ENCODE assay signal across 8 cellular contexts in genomic region chr18:7789853-7790552, GRCh38.
DNase-seq lines count a peak whose midpoint lies in the region; ATAC-seq, FAIRE-seq and TF ChIP-seq lines count a peak whose summit lies in the region.

No MANE protein-coding gene starts in this region.

- no peaks in the 10 kb centered on the region for H3K9me1 ChIP-seq in K562 (ENCODE audit: control insufficient read depth, insufficient read depth, low read length)

- peak in 1 of 2 experiments; percentile 19; a peak in 1 of 4 replicates for TF ChIP-seq RAD21 in K562 (CRISPR knock-in tag; conservative IDR thresholded peaks at IDR 0.05 in 1 of 2, IDR thresholded peaks at IDR 0.05 in 1 of 2)

- H3K36me3 ChIP-seq in Loucy (ENCODE audit: insufficient read depth, low read length), result no peaks in the 10 kb centered on the region
- no peaks in the 10 kb centered on the region for H3K36me3 ChIP-seq in K562 (ENCODE audit: control insufficient read depth, insufficient read depth, low read length)

- H4K20me1 ChIP-seq in Loucy (ENCODE audit: insufficient read depth, low read length, poor library complexity, severe bottlenecking) (no peaks in the 10 kb centered on the region), K562 (replicated peaks; ENCODE audit: control insufficient read depth, insufficient read depth, low read length) (no peaks in the 10 kb centered on the region)

- DNase-seq in D341Med (ENCODE audit: low spot score), result peak; percentile 69
- DNase-seq in K562 (ENCODE audit: extremely low read depth in 1 of 4, low spot score in 3 of 4), result peak in 1 of 4 experiments; percentile 23
- DNase-seq in kidney tubule cell (ENCODE audit: low spot score), result peak; percentile 66
- DNase-seq in GM13976 (ENCODE audit: low spot score), result no peak

- ATAC-seq in K562, result no peak
- no peak for ATAC-seq in HG02970 (IDR thresholded peaks at IDR 0.05; ENCODE audit: low FRiP score, unreplicated experiment)
- ATAC-seq in HG02973 (IDR thresholded peaks at IDR 0.05; ENCODE audit: unreplicated experiment), result no peak
- ATAC-seq in HG03432 (IDR thresholded peaks at IDR 0.05; ENCODE audit: unreplicated experiment), result no peak

- TF ChIP-seq EP300 in K562 (IDR thresholded peaks at IDR 0.05; ENCODE audit: low read length), result no peak

- no peaks in the 10 kb centered on the region for H3K4me1 ChIP-seq in Loucy (ENCODE audit: insufficient read depth, low read length, poor library complexity, severe bottlenecking)
- no peaks in the 10 kb centered on the region for H3K4me1 ChIP-seq in K562 (replicated peaks in 1 of 2; ENCODE audit: control insufficient read depth in 2 of 2, insufficient read depth in 2 of 2, low read length in 2 of 2)

- H3K9me3 ChIP-seq in Loucy (ENCODE audit: insufficient read depth, low read depth, low read length), result no peaks in the 10 kb centered on the region
- H3K9me3 ChIP-seq in K562 (replicated peaks; ENCODE audit: control insufficient read depth, insufficient read depth, low read depth, low read length), result no peaks in the 10 kb centered on the region

- H2AFZ ChIP-seq in Loucy (ENCODE audit: low read length) (no peak overlapping the region), K562 (ENCODE audit: low read depth, low read length) (no peak overlapping the region)

- WGBS in K562 (ENCODE audit: insufficient coverage, low coverage, missing lambda C conversion rate), result 0% methylated on average over 5 of the region's 5 CpGs

- BruUV-seq in K562 (replicated peaks; lab: Mats Ljungman, UMichigan), result no TSS peak

- CTCF ChIA-PET in K562 (lab: Yijun Ruan, JAX; ENCODE audit: low intra/inter-chr PET ratio), result no interaction called here

- H3K27me3 ChIP-seq in Loucy (ENCODE audit: insufficient read depth, low read length, poor library complexity, severe bottlenecking) (no peaks in the 10 kb centered on the region), K562 (ENCODE audit: control insufficient read depth in 2 of 2, insufficient read depth in 2 of 2, low read length in 2 of 2) (no peaks in the 10 kb centered on the region)

- TF ChIP-seq CTCF in Loucy (conservative IDR thresholded peaks at IDR 0.05; ENCODE audit: low read length) (peak; percentile 50), K562 (IDR thresholded peaks at IDR 0.05 in 2 of 3, conservative IDR thresholded peaks at IDR 0.05 in 1 of 3; ENCODE audit: insufficient read depth in 2 of 3, low read depth in 1 of 3, low read length in 3 of 3) (peak in 2 of 3 experiments; percentile 19 to 33; a peak in 3 of 6 replicates), GM13976 (IDR thresholded peaks at IDR 0.05; ENCODE audit: borderline replicate concordance, control extremely low read depth, extremely low read depth, insufficient read depth, missing control alignments) (no peak)

- no peak for FAIRE-seq in K562 (lab: Jason Lieb, UNC)

- H3F3A ChIP-seq in Loucy (ENCODE audit: low read depth), result no peaks in the 10 kb centered on the region

- H3K9ac ChIP-seq in Loucy (ENCODE audit: low read depth, low read length, poor library complexity, severe bottlenecking) (no peak overlapping the region), K562 (ENCODE audit: insufficient read depth in 1 of 2, low read depth in 2 of 2, low read length in 2 of 2) (no peak overlapping the region)

- no peak overlapping the region for H3K27ac ChIP-seq in K562 (ENCODE audit: extremely low read depth, low read depth, low read length)

- intact Hi-C loops in K562 (cut with micrococcal nuclease), result loop anchor here (10.0 kb wide), 1 partner anchor 55 kb away; no protein-coding TSS in a partner anchor

- in situ Hi-C loops in K562 (cut with MboI) (no loop called here), GM13976 (cut with MboI; ENCODE audit: low sequenced_read_pairs, unreplicated experiment) (no loop called here)

- H3K4me3 ChIP-seq in Loucy (ENCODE audit: low read length, poor library complexity, severe bottlenecking) (no peak overlapping the region), K562 (no peak overlapping the region)

- H3K4me2 ChIP-seq in Loucy (ENCODE audit: low read depth, low read length, poor library complexity, severe bottlenecking) (no peak overlapping the region), K562 (ENCODE audit: insufficient read depth, low read length) (no peak overlapping the region)

- H3K79me2 ChIP-seq in Loucy (ENCODE audit: insufficient read depth, low read length) (no peaks in the 10 kb centered on the region), K562 (ENCODE audit: control insufficient read depth, insufficient read depth, low read length) (no peaks in the 10 kb centered on the region)

- POLR2A ChIA-PET in K562 (lab: Yijun Ruan, JAX), result no interaction called here

- no peaks in the 10 kb centered on the region for H3K9me2 ChIP-seq in Loucy (replicated peaks; ENCODE audit: low read depth, low read length)

- TF ChIP-seq POLR2A in K562 (conservative IDR thresholded peaks at IDR 0.05), result no peak

TF ChIP-seq in K562, 482 proteins besides CTCF, POLR2A, EP300 and RAD21:
- TF ChIP-seq DDX20 (tag; IDR thresholded peaks at IDR 0.05; ENCODE audit: low read depth), result no peak
- TF ChIP-seq XRCC4 (IDR thresholded peaks at IDR 0.05; ENCODE audit: extremely low read depth, insufficient read depth, insufficient read length), result no peak
- no peak for TF ChIP-seq NFE2 (IDR thresholded peaks at IDR 0.05; ENCODE audit: low read depth)
- TF ChIP-seq ZNF76 (CRISPR knock-in tag; IDR thresholded peaks at IDR 0.05; ENCODE audit: borderline replicate concordance), result no peak
- no peak for TF ChIP-seq RBM15 (IDR thresholded peaks at IDR 0.05; ENCODE audit: insufficient read depth, low read length)
- TF ChIP-seq NFXL1 (CRISPR knock-in tag; IDR thresholded peaks at IDR 0.05), result no peak
- no peak for TF ChIP-seq TRIM24 (IDR thresholded peaks at IDR 0.05)
- no peak for TF ChIP-seq NCOR1 (IDR thresholded peaks at IDR 0.05)
- no peak for TF ChIP-seq GABPA (tag; conservative IDR thresholded peaks at IDR 0.05; ENCODE audit: low read depth)
- TF ChIP-seq, protein P1, sequence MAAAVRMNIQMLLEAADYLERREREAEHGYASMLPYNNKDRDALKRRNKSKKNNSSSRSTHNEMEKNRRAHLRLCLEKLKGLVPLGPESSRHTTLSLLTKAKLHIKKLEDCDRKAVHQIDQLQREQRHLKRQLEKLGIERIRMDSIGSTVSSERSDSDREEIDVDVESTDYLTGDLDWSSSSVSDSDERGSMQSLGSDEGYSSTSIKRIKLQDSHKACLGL (CRISPR knock-in tag; IDR thresholded peaks at IDR 0.05; ENCODE audit: borderline replicate concordance, poor library complexity, severe bottlenecking), result no peak
- no peak for TF ChIP-seq CEBPG (CRISPR knock-in tag; IDR thresholded peaks at IDR 0.05)
- no peak for TF ChIP-seq CEBPG (tag; conservative IDR thresholded peaks at IDR 0.05 in 1 of 2, IDR thresholded peaks at IDR 0.05 in 1 of 2)
- no peak for TF ChIP-seq TEAD1 (CRISPR knock-in tag; IDR thresholded peaks at IDR 0.05)
- TF ChIP-seq MBD2 (IDR thresholded peaks at IDR 0.05; ENCODE audit: borderline replicate concordance, low read depth), result no peak
- TF ChIP-seq PHF20 (IDR thresholded peaks at IDR 0.05; ENCODE audit: partially characterized antibody), result no peak
- no peak for TF ChIP-seq SETDB1 (IDR thresholded peaks at IDR 0.05; ENCODE audit: low read length)
- TF ChIP-seq ZNF444 (CRISPR knock-in tag; IDR thresholded peaks at IDR 0.05), result no peak
